In the genomic region with DNA sequence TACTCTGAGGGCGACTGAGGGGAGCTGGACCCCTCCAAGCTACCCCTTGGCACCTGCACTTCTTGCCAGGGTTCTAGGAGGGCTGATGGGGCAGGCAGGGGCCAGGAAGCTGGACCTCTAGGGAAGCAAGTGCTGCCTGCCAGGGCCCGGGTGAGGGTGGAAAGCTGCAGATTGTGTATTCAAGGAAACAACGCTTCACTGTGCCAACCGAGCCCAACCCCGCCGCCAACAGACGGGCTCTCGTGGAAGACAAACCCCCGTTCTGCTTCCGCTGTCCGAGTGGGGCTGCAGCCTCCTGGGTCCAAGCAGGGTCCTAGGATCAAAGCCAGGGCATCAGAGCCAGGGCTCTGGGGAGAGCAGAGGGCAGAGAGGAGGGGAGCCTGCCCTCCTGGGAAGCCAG, we compare ENCODE assay signal across 13 cellular contexts. TPM values are rescaled to one million over a fixed set of nuclear protein-coding genes. Genes with fewer than 3 reads are reported as not detected.
DNase-seq lines count a peak whose midpoint lies in the region; ATAC-seq and TF ChIP-seq lines count a peak whose summit lies in the region.
"Had no signal": no experiment of that assay in that cellular context is flagged by ENCODE, and none has a peak within 500 bp of the region (broad histone marks: within the 10 kb centered on the region; RNA-seq: fewer than 3 reads in every experiment).

No MANE protein-coding gene starts in this region.

- H3K9me3 ChIP-seq in body of pancreas (no peaks in the 10 kb centered on the region), mucosa of rectum (ENCODE audit: control insufficient read depth in 2 of 2, low read length in 2 of 2) (no peaks in the 10 kb centered on the region), thyroid gland (no peaks in the 10 kb centered on the region)

- peak overlapping the region; percentile 89 to 92 for H3K9ac ChIP-seq in mucosa of rectum (ENCODE audit: low read depth in 1 of 2, low read length in 2 of 2)

- no peaks in the 10 kb centered on the region for H3K9me3 Mint-ChIP-seq in activated naive CD4-positive, alpha-beta T cell treated with anti-CD3 and anti-CD28 coated beads, Interleukin-2, amount 50 U/mL, for 24 hours
- H3K9me3 Mint-ChIP-seq in activated naive CD4-positive, alpha-beta T cell treated with anti-CD3 and anti-CD28 coated beads for 36 hours: no peaks in the 10 kb centered on the region

- no peak for DNase-seq in activated naive CD4-positive, alpha-beta T cell treated with anti-CD3 and anti-CD28 coated beads for 36 hours
- peak; percentile 65 to 81 (median 75) for DNase-seq in body of pancreas
- DNase-seq in thyroid gland: peak; percentile 58 to 78
- DNase-seq in 8988T: no peak
- DNase-seq in middle frontal gyrus (ENCODE audit: extremely low spot score, low spot score): no peak
- no peak for DNase-seq in NOMO-1 treated with dmso at 0.1 percent for 144 hours (lab: John Stamatoyannopoulos, UW; ENCODE audit: unreplicated experiment)
- DNase-seq: activated CD4-positive, CD25-positive, alpha-beta regulatory T cell treated with anti-CD3 and anti-CD28 coated beads, Interleukin-2, amount 50 U/mL, for 72 hours; AML-193 had no signal

- peaks cover 66% of the 10 kb centered on the region for H3K4me1 Mint-ChIP-seq in activated naive CD4-positive, alpha-beta T cell treated with anti-CD3 and anti-CD28 coated beads, Interleukin-2, amount 50 U/mL, for 24 hours
- peaks cover 56% of the 10 kb centered on the region for H3K4me1 Mint-ChIP-seq in activated naive CD4-positive, alpha-beta T cell treated with anti-CD3 and anti-CD28 coated beads for 36 hours (ENCODE audit: low read depth)

- peaks cover 75% of the 10 kb centered on the region for H3K4me1 ChIP-seq in body of pancreas
- peaks cover 64 to 69% of the 10 kb centered on the region in 2 donors for H3K4me1 ChIP-seq in mucosa of rectum (ENCODE audit: control insufficient read depth in 2 of 2, insufficient read depth in 2 of 2, low read length in 2 of 2)
- H3K4me1 ChIP-seq in thyroid gland: peaks cover 44 to 75% of the 10 kb centered on the region in 2 donors

- peak overlapping the region; percentile 65 to 86 (median 79) for H3K27ac ChIP-seq in body of pancreas
- peak overlapping the region; percentile 91 to 93 for H3K27ac ChIP-seq in mucosa of rectum (ENCODE audit: low read depth in 2 of 2, low read length in 2 of 2)
- H3K27ac ChIP-seq in thyroid gland: peak overlapping the region; percentile 40 to 88 (median 67)

- no peak for ATAC-seq in body of pancreas

- WGBS in body of pancreas, 2 donors: 29% methylated on average over 11 of the region's 11 CpGs; no CpG with 5 or more reads in 1 of the 2 donors
- 23 to 45% methylated on average over 5 to 9 of the region's 11 CpGs for WGBS in thyroid gland, 2 donors

- no peak overlapping the region for H3K27ac Mint-ChIP-seq in activated naive CD4-positive, alpha-beta T cell treated with anti-CD3 and anti-CD28 coated beads, Interleukin-2, amount 50 U/mL, for 24 hours
- H3K27ac Mint-ChIP-seq in activated naive CD4-positive, alpha-beta T cell treated with anti-CD3 and anti-CD28 coated beads for 36 hours: no peak overlapping the region

- no peaks in the 10 kb centered on the region for H3K36me3 ChIP-seq in body of pancreas (replicated peaks in 1 of 2; ENCODE audit: insufficient read depth in 1 of 2, low read depth in 2 of 2)
- H3K36me3 ChIP-seq in mucosa of rectum (ENCODE audit: control insufficient read depth in 2 of 2, insufficient read depth in 2 of 2, low read length in 2 of 2): peaks cover 4 to 10% of the 10 kb centered on the region in 2 donors
- H3K36me3 ChIP-seq in thyroid gland: no peaks in the 10 kb centered on the region

- H3K27me3 ChIP-seq in body of pancreas (no peaks in the 10 kb centered on the region), mucosa of rectum (ENCODE audit: control insufficient read depth in 2 of 2, insufficient read depth in 2 of 2, low read length in 2 of 2) (no peaks in the 10 kb centered on the region), thyroid gland (no peaks in the 10 kb centered on the region)

- H3K27me3 Mint-ChIP-seq in activated naive CD4-positive, alpha-beta T cell treated with anti-CD3 and anti-CD28 coated beads, Interleukin-2, amount 50 U/mL, for 24 hours: no peaks in the 10 kb centered on the region
- H3K27me3 Mint-ChIP-seq in activated naive CD4-positive, alpha-beta T cell treated with anti-CD3 and anti-CD28 coated beads for 36 hours (ENCODE audit: low read depth): no peaks in the 10 kb centered on the region

- TF ChIP-seq CTCF in body of pancreas (IDR thresholded peaks at IDR 0.05) (no peak), thyroid gland (IDR thresholded peaks at IDR 0.05) (no peak)

- peak overlapping the region; percentile 94 for H3K4me3 Mint-ChIP-seq in activated naive CD4-positive, alpha-beta T cell treated with anti-CD3 and anti-CD28 coated beads, Interleukin-2, amount 50 U/mL, for 24 hours
- H3K4me3 Mint-ChIP-seq in activated naive CD4-positive, alpha-beta T cell treated with anti-CD3 and anti-CD28 coated beads for 36 hours: no peak overlapping the region

- H3K4me3 ChIP-seq in body of pancreas: no peak overlapping the region
- peak overlapping the region; percentile 83 to 94 for H3K4me3 ChIP-seq in mucosa of rectum (ENCODE audit: low read length in 2 of 2)
- no peak overlapping the region for H3K4me3 ChIP-seq in thyroid gland (replicated peaks in 1 of 3)

- intact Hi-C loops in activated naive CD4-positive, alpha-beta T cell treated with anti-CD3 and anti-CD28 coated beads for 36 hours (cut with micrococcal nuclease): loop anchor here (5.0 to 10.0 kb wide), 3 partner anchors 166 to 552 kb away; a partner anchor contains a TSS
- intact Hi-C loops in body of pancreas (cut with DNase I): no loop called here
- intact Hi-C loops in thyroid gland (cut with DNase I): no loop called here

- peaks cover 2% of the 10 kb centered on the region for H3K36me3 Mint-ChIP-seq in activated naive CD4-positive, alpha-beta T cell treated with anti-CD3 and anti-CD28 coated beads, Interleukin-2, amount 50 U/mL, for 24 hours
- peaks cover 6% of the 10 kb centered on the region for H3K36me3 Mint-ChIP-seq in activated naive CD4-positive, alpha-beta T cell treated with anti-CD3 and anti-CD28 coated beads for 36 hours (ENCODE audit: low read depth)

- CTCF ChIA-PET in activated naive CD4-positive, alpha-beta T cell treated with anti-CD3 and anti-CD28 coated beads for 36 hours (lab: Charles Lee): interaction anchor here (0.8 kb wide), 2 partner anchors 18 to 90 kb away, joined by 3 read pairs; no protein-coding TSS in a partner anchor

- TF ChIP-seq POLR2A in body of pancreas (IDR thresholded peaks at IDR 0.05): no peak
- no peak for TF ChIP-seq POLR2A in thyroid gland (IDR thresholded peaks at IDR 0.05)

RNA-seq across cellular contexts. Expression of a gene that starts 3.2 kb away (rescaled TPM):
- 10 to 100 TPM; 35.0 to 36.0 TPM for total RNA-seq in activated naive CD4-positive, alpha-beta T cell treated with anti-CD3 and anti-CD28 coated beads for 36 hours
- total RNA-seq in body of pancreas (10 to 100 TPM; 56.7 to 78.6 TPM), thyroid gland (10 to 100 TPM; 50.9 to 62.6 (median 56.7) TPM)

RNA-seq across cellular contexts. Expression of a gene that starts 25.4 kb away (rescaled TPM):
- not detected for total RNA-seq in activated naive CD4-positive, alpha-beta T cell treated with anti-CD3 and anti-CD28 coated beads for 36 hours
- over 10,000 TPM in 1 of 2 donors, 1,000 to 10,000 TPM in 1; 6,275 to 13,040 TPM for total RNA-seq in body of pancreas
- total RNA-seq in thyroid gland: under 1 TPM in 1 of 4 donors, not detected in 3; 0.13 TPM
- total RNA-seq: bronchial epithelial cell, frontal cortex had no signal

RNA-seq across cellular contexts. Expression of a gene that starts 43.7 kb away (rescaled TPM):
- not detected for total RNA-seq in activated naive CD4-positive, alpha-beta T cell treated with anti-CD3 and anti-CD28 coated beads for 36 hours
- total RNA-seq in body of pancreas (over 10,000 TPM in 1 of 2 donors, 1,000 to 10,000 TPM in 1; 4,384 to 21,046 TPM), thyroid gland (not detected)
- total RNA-seq: bronchial epithelial cell, frontal cortex, myocyte had no signal

Comparison
In these comparisons a context has a peak if more than half of its experiments do, and no peak if none do; other contexts are left out.
1. DNase-seq: peak in body of pancreas (4 of 4) and thyroid gland (2 of 2); none in activated naive CD4-positive, alpha-beta T cell treated with anti-CD3 and anti-CD28 coated beads for 36 hours (single experiment), 8988T (single experiment), middle frontal gyrus (single experiment) and NOMO-1 treated with dmso at 0.1 percent for 144 hours (single experiment).
2. H3K4me3 ChIP-seq: peak in mucosa of rectum (2 of 2); none in body of pancreas (0 of 2) and thyroid gland (0 of 3).
3. RNA of a gene that starts 25.4 kb away (total RNA-seq): 6,275 to 13,040 TPM in body of pancreas; not detected in activated naive CD4-positive, alpha-beta T cell treated with anti-CD3 and anti-CD28 coated beads for 36 hours and 0.13 TPM in thyroid gland; every median in the first group is over 1,000 times any median in the second.
4. RNA of a gene that starts 43.7 kb away (total RNA-seq): 4,384 to 21,046 TPM in body of pancreas; not detected in activated naive CD4-positive, alpha-beta T cell treated with anti-CD3 and anti-CD28 coated beads for 36 hours and not detected in thyroid gland; every median in the first group is over 1,000 times any median in the second.
5. Peak in every context shown above with its lines, with median percentiles within 50 percentile points of each other: H3K27ac ChIP-seq.